Comparison of ENCODE assay signal across 8 cellular contexts in genomic region chr5:167699434-167699833, GRCh38.
DNase-seq lines count a peak whose midpoint lies in the region; ATAC-seq and TF ChIP-seq lines count a peak whose summit lies in the region.

No MANE protein-coding gene starts in this region.

- no peaks in the 10 kb centered on the region for H3K27me3 ChIP-seq in neural progenitor cell

- H3K4me3 Mint-ChIP-seq in neural progenitor cell, result no peak overlapping the region
- no peak overlapping the region for H3K4me3 Mint-ChIP-seq in activated naive CD4-positive, alpha-beta T cell treated with anti-CD3 and anti-CD28 coated beads for 36 hours

- H3K79me2 ChIP-seq in neural progenitor cell (ENCODE audit: low read depth), result no peaks in the 10 kb centered on the region

- TF ChIP-seq CTCF in epithelial cell of proximal tubule (conservative IDR thresholded peaks at IDR 0.05; ENCODE audit: low read depth, low read length) (no peak), neural progenitor cell (IDR thresholded peaks at IDR 0.05) (no peak)

- no peak overlapping the region for H3K4me3 ChIP-seq in epithelial cell of proximal tubule (ENCODE audit: low read depth, low read length)
- H3K4me3 ChIP-seq in neural progenitor cell, result no peak overlapping the region

- intact Hi-C loops in activated naive CD4-positive, alpha-beta T cell treated with anti-CD3 and anti-CD28 coated beads for 36 hours (cut with micrococcal nuclease), result no loop called here

- H3K4me2 ChIP-seq in neural progenitor cell, result peak overlapping the region; percentile 53

- CTCF ChIA-PET in activated naive CD4-positive, alpha-beta T cell treated with anti-CD3 and anti-CD28 coated beads for 36 hours (lab: Charles Lee), result no interaction called here

- H3K27ac ChIP-seq in neural progenitor cell, result peak overlapping the region; percentile 64

- H3K36me3 ChIP-seq in neural progenitor cell, result no peaks in the 10 kb centered on the region

- H3K4me1 ChIP-seq in neural progenitor cell, result peaks cover 29% of the 10 kb centered on the region

- H3K9me3 Mint-ChIP-seq in neural progenitor cell, result peaks cover 15% of the 10 kb centered on the region
- no peaks in the 10 kb centered on the region for H3K9me3 Mint-ChIP-seq in activated naive CD4-positive, alpha-beta T cell treated with anti-CD3 and anti-CD28 coated beads for 36 hours

- no peak for ATAC-seq in GM21515 (IDR thresholded peaks at IDR 0.05; ENCODE audit: unreplicated experiment)

- no peaks in the 10 kb centered on the region for H4K20me1 ChIP-seq in neural progenitor cell (ENCODE audit: low read depth)

- H3K9ac ChIP-seq in neural progenitor cell, result no peak overlapping the region

- peaks cover 18% of the 10 kb centered on the region for H3K36me3 Mint-ChIP-seq in neural progenitor cell
- H3K36me3 Mint-ChIP-seq in activated naive CD4-positive, alpha-beta T cell treated with anti-CD3 and anti-CD28 coated beads for 36 hours (ENCODE audit: low read depth), result no peaks in the 10 kb centered on the region

- no peak overlapping the region for H2AFZ ChIP-seq in neural progenitor cell (replicated peaks)

- peaks cover 18% of the 10 kb centered on the region for H3F3A ChIP-seq in neural progenitor cell (ENCODE audit: low read depth)

- peak overlapping the region; percentile 57 for H3K27ac Mint-ChIP-seq in neural progenitor cell
- no peak overlapping the region for H3K27ac Mint-ChIP-seq in activated naive CD4-positive, alpha-beta T cell treated with anti-CD3 and anti-CD28 coated beads for 36 hours

- no peaks in the 10 kb centered on the region for H3K9me3 ChIP-seq in neural progenitor cell (ENCODE audit: low read depth)

- DNase-seq in GM03348 (ENCODE audit: low spot score) (peak; percentile 79), NCI-H1048 (lab: John Stamatoyannopoulos, UW) (peak; percentile 38), epithelial cell of proximal tubule (ENCODE audit: low read depth) (peak; percentile 100), neural progenitor cell (ENCODE audit: low spot score) (peak; percentile 83), GDM1 (lab: John Stamatoyannopoulos, UW) (no peak)
- no peak for DNase-seq in activated naive CD4-positive, alpha-beta T cell treated with anti-CD3 and anti-CD28 coated beads for 36 hours
- DNase-seq in stimulated activated CD4-positive, alpha-beta T cell treated with anti-CD3 and anti-CD28 coated beads, Interleukin-2, amount 100 ng/mL, for 48 hours, result no peak

- peaks cover 56% of the 10 kb centered on the region for H3K4me1 Mint-ChIP-seq in neural progenitor cell
- no peaks in the 10 kb centered on the region for H3K4me1 Mint-ChIP-seq in activated naive CD4-positive, alpha-beta T cell treated with anti-CD3 and anti-CD28 coated beads for 36 hours (ENCODE audit: low read depth)

- H3K27me3 Mint-ChIP-seq in neural progenitor cell (ENCODE audit: insufficient read depth, low read depth), result no peaks in the 10 kb centered on the region
- peaks cover 4% of the 10 kb centered on the region for H3K27me3 Mint-ChIP-seq in activated naive CD4-positive, alpha-beta T cell treated with anti-CD3 and anti-CD28 coated beads for 36 hours (ENCODE audit: low read depth)

Comparison
In these comparisons a context has a peak if more than half of its experiments do, and no peak if none do; other contexts are left out.
1. DNase-seq: peak in GM03348 (single experiment), NCI-H1048 (single experiment), epithelial cell of proximal tubule (single experiment) and neural progenitor cell (single experiment); none in GDM1 (single experiment), activated naive CD4-positive, alpha-beta T cell treated with anti-CD3 and anti-CD28 coated beads for 36 hours (single experiment) and stimulated activated CD4-positive, alpha-beta T cell treated with anti-CD3 and anti-CD28 coated beads, Interleukin-2, amount 100 ng/mL, for 48 hours (0 of 2).